In genomic region chr16:84617068-84617630, GRCh38 we compare ENCODE assay signal across 8 cellular contexts. TPM values are rescaled to one million over a fixed set of nuclear protein-coding genes. Genes with fewer than 3 reads are reported as not detected.
DNase-seq lines count a peak whose midpoint lies in the region; ATAC-seq, FAIRE-seq and TF ChIP-seq lines count a peak whose summit lies in the region.

No MANE protein-coding gene starts in this region.

- H3K9me3 ChIP-seq in WERI-Rb-1 (ENCODE audit: severe bottlenecking) (no peaks in the 10 kb centered on the region), H1 (ENCODE audit: insufficient read depth in 2 of 2, low read depth in 1 of 2, low read length in 1 of 2) (no peaks in the 10 kb centered on the region)

- CTCF ChIA-PET in H1 (lab: Charles Lee; ENCODE audit: partially characterized antibody): interaction anchor here (1.0 to 2.2 kb wide), 6 partner anchors 9 to 202 kb away, joined by 3 to 7 read pairs (median 3); partner anchors contain the start of gene CRISPLD2

- DNase-seq in activated CD4-positive, CD25-positive, alpha-beta regulatory T cell treated with anti-CD3 and anti-CD28 coated beads, Interleukin-2, amount 50 U/mL, for 72 hours: no peak
- DNase-seq in WERI-Rb-1 (no peak), H1 (ENCODE audit: low read depth in 1 of 2, low spot score in 2 of 2) (peak in 1 of 2 experiments; percentile 78), C1 segment of cervical spinal cord (lab: John Stamatoyannopoulos, UW) (no peak), NCI-H1105 (lab: John Stamatoyannopoulos, UW) (no peak)
- peak in 7 of 10 donors; percentile 25 to 74 (median 46) for DNase-seq in naive thymus-derived CD8-positive, alpha-beta T cell

- H3K4me1 Mint-ChIP-seq in naive thymus-derived CD8-positive, alpha-beta T cell: peaks cover 34 to 62% (median 53%) of the 10 kb centered on the region in 4 donors

- no peak overlapping the region for H2AFZ ChIP-seq in H1 (ENCODE audit: low read length)

- H3K27me3 ChIP-seq in WERI-Rb-1 (ENCODE audit: insufficient read depth, low read depth, severe bottlenecking): no peaks in the 10 kb centered on the region
- H3K27me3 ChIP-seq in H1 (replicated peaks in 1 of 4; ENCODE audit: control insufficient read depth in 3 of 4, extremely low read depth in 1 of 4, insufficient read depth in 3 of 4, low read length in 3 of 4): peaks cover 0 to 5% (median 3%) of the 10 kb centered on the region in 4 experiments; a peak in 2 of 7 replicates

- peaks cover 4 to 21% (median 6%) of the 10 kb centered on the region in 3 donors for H3K36me3 Mint-ChIP-seq in naive thymus-derived CD8-positive, alpha-beta T cell

- H3K23ac ChIP-seq in H1 (ENCODE audit: insufficient read length): no peak overlapping the region

- H3K27ac ChIP-seq in WERI-Rb-1 (no peak overlapping the region), H1 (ENCODE audit: low read depth, low read length) (no peak overlapping the region)

- no peak overlapping the region for H2BK120ac ChIP-seq in H1 (replicated peaks; ENCODE audit: low read depth, low read length)

- peak overlapping the region; percentile 92; the same call in 1 of the 2 replicates for H4K8ac ChIP-seq in H1 (ENCODE audit: extremely low read depth, insufficient read depth, low read length)

- H4K5ac ChIP-seq in H1 (ENCODE audit: insufficient read length, low read depth, low read length): no peak overlapping the region

- 10% methylated on average over 30 of the region's 30 CpGs; no CpG with 5 or more reads in 1 of the 2 experiments for WGBS in H1 (ENCODE audit: extremely low coverage in 1 of 2, insufficient coverage in 1 of 2, insufficient read length in 1 of 2, insufficient replicate concordance in 2 of 2, low coverage in 1 of 2, low lambda C conversion rate in 2 of 2, missing lambda C conversion rate in 1 of 2), 2 experiments

- peaks cover 4 to 11% of the 10 kb centered on the region in 2 experiments for H4K20me1 ChIP-seq in H1 (replicated peaks in 1 of 2; ENCODE audit: control insufficient read depth in 1 of 2, insufficient read depth in 2 of 2, low read length in 2 of 2)

- H3K4me3 ChIP-seq in WERI-Rb-1 (ENCODE audit: low read depth, low read length) (peak overlapping the region; percentile 79), H1 (ENCODE audit: extremely low read depth in 1 of 4, insufficient read depth in 2 of 4, low read depth in 3 of 4, low read length in 4 of 4) (peak overlapping the region; percentile 73 to 88 (median 78))

- TF ChIP-seq CTCF in WERI-Rb-1 (IDR thresholded peaks at IDR 0.05; ENCODE audit: low read depth, low read length) (no peak), H1 (IDR thresholded peaks at IDR 0.05; ENCODE audit: control extremely low read depth in 1 of 3, insufficient read depth in 1 of 3, low read depth in 1 of 3, low read length in 3 of 3) (no peak)

- no peak for TF ChIP-seq EP300 in H1 (IDR thresholded peaks at IDR 0.05; ENCODE audit: borderline replicate concordance in 1 of 2, low read depth in 2 of 2, low read length in 2 of 2)

- FAIRE-seq in H1 (lab: Jason Lieb, UNC): no peak

- no peaks in the 10 kb centered on the region for H3K27me3 Mint-ChIP-seq in naive thymus-derived CD8-positive, alpha-beta T cell

- 0 out of 2 replicates have a peak, but pooled peaks cover 7% of the 10 kb centered on the region for H3K79me1 ChIP-seq in H1 (ENCODE audit: low read depth, low read length)

- H2BK20ac ChIP-seq in H1 (ENCODE audit: low read length): no peak overlapping the region

- H2BK5ac ChIP-seq in H1 (ENCODE audit: low read depth, low read length): no peak overlapping the region

- peaks cover 0 to 37% of the 10 kb centered on the region in 2 experiments; a peak in 2 of 4 replicates for H3K79me2 ChIP-seq in H1 (ENCODE audit: control insufficient read depth in 1 of 2, insufficient read depth in 2 of 2, low read length in 2 of 2)

- no peak overlapping the region for H3K14ac ChIP-seq in H1 (ENCODE audit: insufficient read length)

- peaks cover 6 to 21% (median 13%) of the 10 kb centered on the region in 4 experiments for H3K4me1 ChIP-seq in H1 (replicated peaks in 1 of 4; ENCODE audit: control insufficient read depth in 3 of 4, insufficient read depth in 4 of 4, low read length in 3 of 4)

- peak overlapping the region; percentile 87 to 89 for H3K4me2 ChIP-seq in H1 (ENCODE audit: insufficient read depth in 1 of 2, low read depth in 2 of 2, low read length in 2 of 2)

- no peak overlapping the region for H4K91ac ChIP-seq in H1 (replicated peaks; ENCODE audit: insufficient read length, low read length)

- H2BK15ac ChIP-seq in H1 (ENCODE audit: low read length): no peak overlapping the region

- peak overlapping the region; percentile 90 to 97 (median 96) for H3K4me3 Mint-ChIP-seq in naive thymus-derived CD8-positive, alpha-beta T cell

- peak; percentile 57 to 58 for ATAC-seq in activated CD4-positive, CD25-positive, alpha-beta regulatory T cell treated with anti-CD3 and anti-CD28 coated beads, Interleukin-2, amount 50 U/mL, for 24 hours
- ATAC-seq in HG03095 (IDR thresholded peaks at IDR 0.05; ENCODE audit: unreplicated experiment): peak; percentile 26
- peak; percentile 47 to 52 for ATAC-seq in naive thymus-derived CD8-positive, alpha-beta T cell

- H3K56ac ChIP-seq in H1 (replicated peaks; ENCODE audit: insufficient read length, low read depth, low read length): no peak overlapping the region

- POLR2A ChIA-PET in H1 (lab: Charles Lee; ENCODE audit: partially characterized antibody): interaction anchor here (1.0 to 1.8 kb wide), 4 partner anchors 9 to 20 kb away, joined by 3 to 11 read pairs (median 8); no protein-coding TSS in a partner anchor
- POLR2A ChIA-PET in naive thymus-derived CD8-positive, alpha-beta T cell (lab: Charles Lee): interaction anchor here (1.0 to 9.8 kb wide), 13 partner anchors 10 to 118 kb away, joined by 3 to 141 read pairs (median 4); no protein-coding TSS in a partner anchor

- H2BK12ac ChIP-seq in H1 (ENCODE audit: low read depth, low read length): no peak overlapping the region

- TF ChIP-seq POLR2A in H1 (IDR thresholded peaks at IDR 0.05; ENCODE audit: control extremely low read depth in 1 of 2, low read depth in 2 of 2, low read length in 2 of 2): no peak

- H3K9me3 Mint-ChIP-seq in naive thymus-derived CD8-positive, alpha-beta T cell: no peaks in the 10 kb centered on the region

- H3K36me3 ChIP-seq in WERI-Rb-1 (peaks cover 9% of the 10 kb centered on the region; the same call in 1 of the 2 replicates), H1 (ENCODE audit: control insufficient read depth in 2 of 4, insufficient read depth in 4 of 4, low read length in 3 of 4) (peaks cover 0 to 7% (median 2%) of the 10 kb centered on the region in 4 experiments; a peak in 3 of 8 replicates)

- peak overlapping the region; percentile 82 to 95 (median 92) for H3K27ac Mint-ChIP-seq in naive thymus-derived CD8-positive, alpha-beta T cell

- H3K23me2 ChIP-seq in H1 (ENCODE audit: low read depth, low read length): peaks cover 8% of the 10 kb centered on the region; the same call in 1 of the 2 replicates

- TF ChIP-seq RAD21 in H1 (IDR thresholded peaks at IDR 0.05 in 1 of 2, conservative IDR thresholded peaks at IDR 0.05 in 1 of 2; ENCODE audit: low read depth in 2 of 2, low read length in 2 of 2): no peak

- 0 out of 2 replicates have a peak overlapping the region, but pooled peaks have one; percentile 60 for H3K18ac ChIP-seq in H1 (ENCODE audit: extremely low read depth, low read length)

- peak overlapping the region in 3 of 4 experiments; percentile 19 to 64 (median 54); a peak in 5 of 7 replicates for H3K9ac ChIP-seq in H1 (replicated peaks in 1 of 4; ENCODE audit: extremely low read depth in 1 of 4, low read depth in 3 of 4, low read length in 3 of 4)

- H3K4ac ChIP-seq in H1 (replicated peaks; ENCODE audit: insufficient read length, low read depth, low read length): no peak overlapping the region

- H2AK5ac ChIP-seq in H1 (ENCODE audit: low read depth, low read length): no peak overlapping the region

TF ChIP-seq in H1, 55 proteins besides CTCF, POLR2A, EP300 and RAD21:
- no peak for TF ChIP-seq ATF3 (IDR thresholded peaks at IDR 0.05; ENCODE audit: insufficient read depth, low read depth, low read length)
- TF ChIP-seq EZH2 (IDR thresholded peaks at IDR 0.05; ENCODE audit: low read depth, low read length, severe bottlenecking): peak; percentile 53
- TF ChIP-seq MAX (IDR thresholded peaks at IDR 0.05): no peak
- no peak for TF ChIP-seq GABPA (IDR thresholded peaks at IDR 0.05; ENCODE audit: borderline replicate concordance, insufficient read depth, low read length)

RNA-seq across cellular contexts. Expression of gene COTL1, which starts 0.7 kb away (rescaled TPM):
- total RNA-seq in H1 (2021; fragmentation: NEBNext Ultra II Directional; extraction: Animal tissue kit (Norgen Biotek cat#: 25700)): 183 TPM in 2 replicates
- 59.2 and 89.0 TPM in 2 replicates for polyA plus RNA-seq in H1 (2011; rRNA removed)
- 69.0 TPM for polyA plus RNA-seq in H1 (2011; cell fraction: cytosol; rRNA removed)
- polyA plus RNA-seq in H1 (2011; cell fraction: nucleus; rRNA removed): 66.9 TPM
- 130 to 155 TPM (median 146 TPM) in 4 replicates for polyA plus RNA-seq in H1 (2012, experiment 1 of 2)
- polyA plus RNA-seq in H1 (2012, experiment 2 of 2): 218 TPM
- 116 TPM for polyA plus RNA-seq in H1 (2013, experiment 1 of 2)
- polyA plus RNA-seq in H1 (2013, experiment 2 of 2): 122 TPM
- 20.0 and 39.8 TPM in 2 replicates for polyA minus RNA-seq in H1 (2011; rRNA and poly(A)+ RNA removed)
- polyA minus RNA-seq in H1 (2011; cell fraction: cytosol; rRNA and poly(A)+ RNA removed): 41.8 TPM
- 27.7 TPM for polyA minus RNA-seq in H1 (2011; cell fraction: nucleus; rRNA and poly(A)+ RNA removed)
- total RNA-seq in naive thymus-derived CD8-positive, alpha-beta T cell: 100 to 1,000 TPM in 1 of 2 experiments, 10 to 100 TPM in 1; 99.1 to 101 TPM
- polyA plus RNA-seq in naive thymus-derived CD8-positive, alpha-beta T cell: 100 to 1,000 TPM; 341 to 512 (median 425) TPM

RNA-seq across cellular contexts. Expression of gene KLHL36, which starts 31.2 kb away (rescaled TPM):
- 33.6 and 35.3 TPM in 2 replicates for total RNA-seq in H1 (2021; fragmentation: NEBNext Ultra II Directional; extraction: Animal tissue kit (Norgen Biotek cat#: 25700))
- polyA plus RNA-seq in H1 (2011; rRNA removed): 22.9 and 33.7 TPM in 2 replicates
- 25.1 TPM for polyA plus RNA-seq in H1 (2011; cell fraction: cytosol; rRNA removed)
- 34.8 TPM for polyA plus RNA-seq in H1 (2011; cell fraction: nucleus; rRNA removed)
- 16.3 to 22.6 TPM (median 21.6 TPM) in 4 replicates for polyA plus RNA-seq in H1 (2012, experiment 1 of 2)
- 13.3 TPM for polyA plus RNA-seq in H1 (2012, experiment 2 of 2)
- polyA plus RNA-seq in H1 (2013, experiment 1 of 2): 14.7 TPM
- 14.9 TPM for polyA plus RNA-seq in H1 (2013, experiment 2 of 2)
- polyA minus RNA-seq in H1 (2011; rRNA and poly(A)+ RNA removed): 48.3 and 51.7 TPM in 2 replicates
- 40.4 TPM for polyA minus RNA-seq in H1 (2011; cell fraction: cytosol; rRNA and poly(A)+ RNA removed)
- 30.4 TPM for polyA minus RNA-seq in H1 (2011; cell fraction: nucleus; rRNA and poly(A)+ RNA removed)
- total RNA-seq in naive thymus-derived CD8-positive, alpha-beta T cell: 100 to 1,000 TPM; 151 to 157 TPM
- 10 to 100 TPM; 27.4 to 50.3 (median 32.0) TPM for polyA plus RNA-seq in naive thymus-derived CD8-positive, alpha-beta T cell

Comparison
In these comparisons a context has a peak if more than half of its experiments do, and no peak if none do; other contexts are left out.
1. DNase-seq: peak in naive thymus-derived CD8-positive, alpha-beta T cell (7 of 10); none in activated CD4-positive, CD25-positive, alpha-beta regulatory T cell treated with anti-CD3 and anti-CD28 coated beads, Interleukin-2, amount 50 U/mL, for 72 hours (single experiment), WERI-Rb-1 (single experiment), C1 segment of cervical spinal cord (0 of 14) and NCI-H1105 (single experiment).
2. Peak in every context shown above with its lines, with median percentiles within 50 percentile points of each other: ATAC-seq.